Comparison of ENCODE assay signal across 9 cellular contexts in genomic region chr11:118153516-118153915, GRCh38. TPM values are rescaled to one million over a fixed set of nuclear protein-coding genes. Genes with fewer than 3 reads are reported as not detected.
DNase-seq lines count a peak whose midpoint lies in the region; ATAC-seq and TF ChIP-seq lines count a peak whose summit lies in the region.
"Had no signal": no experiment of that assay in that cellular context is flagged by ENCODE, and none has a peak within 500 bp of the region (broad histone marks: within the 10 kb centered on the region; RNA-seq: fewer than 3 reads in every experiment).

No MANE protein-coding gene starts in this region.

- peaks cover 89% of the 10 kb centered on the region for H3K27me3 Mint-ChIP-seq in activated CD4-positive, alpha-beta memory T cell treated with anti-CD3 and anti-CD28 coated beads, Interleukin-2, amount 10 ng/mL, durations not matched to agents 7 days and 5 days

- H4K20me1 ChIP-seq in MM.1S (ENCODE audit: insufficient read depth, low read length), result no peaks in the 10 kb centered on the region

- H3K4me1 ChIP-seq in right cardiac atrium (ENCODE audit: control insufficient read depth, insufficient read depth, low read length), result no peaks in the 10 kb centered on the region
- H3K4me1 ChIP-seq in gastrocnemius medialis, result peaks cover 51 to 57% of the 10 kb centered on the region in 2 donors
- H3K4me1 ChIP-seq in MM.1S (ENCODE audit: low read length), result no peaks in the 10 kb centered on the region

- no peaks in the 10 kb centered on the region for H3K36me3 Mint-ChIP-seq in activated CD4-positive, alpha-beta memory T cell treated with anti-CD3 and anti-CD28 coated beads, Interleukin-2, amount 10 ng/mL, durations not matched to agents 7 days and 5 days (ENCODE audit: low read depth)

- H3K4me2 ChIP-seq in MM.1S (ENCODE audit: low read depth, low read length), result no peak overlapping the region

- 36% methylated on average over 16 of the region's 16 CpGs for WGBS in right cardiac atrium

- TF ChIP-seq CTCF in gastrocnemius medialis (IDR thresholded peaks at IDR 0.05 in 4 of 5, conservative IDR thresholded peaks at IDR 0.05 in 1 of 5) (no peak), MM.1S (IDR thresholded peaks at IDR 0.05; ENCODE audit: low read length) (no peak)

- no peak overlapping the region for H2AFZ ChIP-seq in MM.1S (ENCODE audit: low read length)

- DNase-seq in H7 (peak; percentile 55), right cardiac atrium (no peak), gastrocnemius medialis (no peak), NCI-H1092 (lab: John Stamatoyannopoulos, UW) (no peak), MM.1S (no peak)
- DNase-seq in activated CD4-positive, alpha-beta memory T cell treated with anti-CD3 and anti-CD28 coated beads, Interleukin-2, amount 10 ng/mL, durations not matched to agents 7 days and 5 days, result no peak

- H3K79me2 ChIP-seq in MM.1S (ENCODE audit: low read length), result no peaks in the 10 kb centered on the region

- peak overlapping the region; percentile 35 for H3K4me3 Mint-ChIP-seq in activated CD4-positive, alpha-beta memory T cell treated with anti-CD3 and anti-CD28 coated beads, Interleukin-2, amount 10 ng/mL, durations not matched to agents 7 days and 5 days

- ATAC-seq in right cardiac atrium (no peak), gastrocnemius medialis (no peak), HG03139 (IDR thresholded peaks at IDR 0.05; ENCODE audit: unreplicated experiment) (no peak)

- no peaks in the 10 kb centered on the region for H3K9me3 ChIP-seq in right cardiac atrium (ENCODE audit: control insufficient read depth, low read length)
- no peaks in the 10 kb centered on the region for H3K9me3 ChIP-seq in gastrocnemius medialis
- no peaks in the 10 kb centered on the region for H3K9me3 ChIP-seq in MM.1S (replicated peaks; ENCODE audit: insufficient read depth, low read length)

- intact Hi-C loops in right cardiac atrium (cut with DNase I), result no loop called here
- intact Hi-C loops in gastrocnemius medialis (cut with DNase I; ENCODE audit: low total_unique reads), result no loop called here

- peaks cover 9% of the 10 kb centered on the region for H3K4me1 Mint-ChIP-seq in activated CD4-positive, alpha-beta memory T cell treated with anti-CD3 and anti-CD28 coated beads, Interleukin-2, amount 10 ng/mL, durations not matched to agents 7 days and 5 days

- POLR2A ChIA-PET in activated CD4-positive, alpha-beta memory T cell treated with anti-CD3 and anti-CD28 coated beads, Interleukin-2, amount 10 ng/mL, durations not matched to agents 7 days and 5 days (lab: Charles Lee), result interaction anchor here (1.0 to 1.3 kb wide), 2 partner anchors 14 to 17 kb away, joined by 4 read pairs; no protein-coding TSS in a partner anchor

- CTCF ChIA-PET in activated CD4-positive, alpha-beta memory T cell treated with anti-CD3 and anti-CD28 coated beads, Interleukin-2, amount 10 ng/mL, durations not matched to agents 7 days and 5 days (lab: Charles Lee), result interaction anchor here (0.7 to 3.2 kb wide), 3 partner anchors 18 to 136 kb away, joined by 3 to 12 read pairs (median 4); no protein-coding TSS in a partner anchor

- H3K9me2 ChIP-seq in MM.1S (replicated peaks; ENCODE audit: insufficient read depth, low read length), result no peaks in the 10 kb centered on the region

- TF ChIP-seq POLR2A in gastrocnemius medialis (IDR thresholded peaks at IDR 0.05), result no peak

- no peak overlapping the region for H3K27ac Mint-ChIP-seq in activated CD4-positive, alpha-beta memory T cell treated with anti-CD3 and anti-CD28 coated beads, Interleukin-2, amount 10 ng/mL, durations not matched to agents 7 days and 5 days

- H3K9ac ChIP-seq in MM.1S (ENCODE audit: low read length), result no peak overlapping the region

- H3K9me3 Mint-ChIP-seq in activated CD4-positive, alpha-beta memory T cell treated with anti-CD3 and anti-CD28 coated beads, Interleukin-2, amount 10 ng/mL, durations not matched to agents 7 days and 5 days, result no peaks in the 10 kb centered on the region

- H3K27me3 ChIP-seq in H7 (ENCODE audit: control insufficient read depth, insufficient read depth, low read length), result peaks cover 93% of the 10 kb centered on the region
- no peaks in the 10 kb centered on the region for H3K27me3 ChIP-seq in right cardiac atrium (ENCODE audit: control insufficient read depth, insufficient read depth)
- peaks cover 0 to 11% (median 0%) of the 10 kb centered on the region in 3 donors for H3K27me3 ChIP-seq in gastrocnemius medialis
- peaks cover 93% of the 10 kb centered on the region for H3K27me3 ChIP-seq in MM.1S (replicated peaks; ENCODE audit: insufficient read depth, low read length)

- H3K4me3 ChIP-seq in H7 (ENCODE audit: insufficient read depth, low read depth, low read length) (peak overlapping the region; percentile 57), right cardiac atrium (ENCODE audit: low read length) (peak overlapping the region; percentile 60), gastrocnemius medialis (peak overlapping the region; percentile 57 to 71 (median 66)), MM.1S (ENCODE audit: low read length) (no peak overlapping the region)

- H3K36me3 ChIP-seq in H7 (replicated peaks; ENCODE audit: control insufficient read depth, insufficient read depth, low read length), result no peaks in the 10 kb centered on the region
- H3K36me3 ChIP-seq in gastrocnemius medialis, result no peaks in the 10 kb centered on the region
- no peaks in the 10 kb centered on the region for H3K36me3 ChIP-seq in MM.1S (replicated peaks; ENCODE audit: insufficient read depth, low read length)

- in situ Hi-C loops in gastrocnemius medialis (cut with MboI; ENCODE audit: low sequenced_read_pairs in 4 of 4), result no loop called here

- H3F3A ChIP-seq in MM.1S (ENCODE audit: insufficient read depth, low read length), result no peaks in the 10 kb centered on the region

- H3K27ac ChIP-seq in right cardiac atrium (ENCODE audit: low read length) (no peak overlapping the region), gastrocnemius medialis (no peak overlapping the region), MM.1S (ENCODE audit: low read length) (no peak overlapping the region)

RNA-seq across cellular contexts. Expression of gene SCN4B, which starts 0.9 kb away (rescaled TPM):
- total RNA-seq in H7 (2014; rRNA removed; shearing (Covaris generic)), result 0.74 and 1.0 TPM in 2 replicates
- under 1 TPM in 1 of 2 experiments, not detected in 1; 0.28 TPM for total RNA-seq in activated CD4-positive, alpha-beta memory T cell treated with anti-CD3 and anti-CD28 coated beads, Interleukin-2, amount 10 ng/mL, durations not matched to agents 7 days and 5 days
- total RNA-seq in right cardiac atrium, result 1 to 10 TPM; 2.6 to 7.3 (median 6.0) TPM
- 9.0 TPM for polyA plus RNA-seq in right cardiac atrium
- 10 to 100 TPM in 1 of 4 donors, 1 to 10 TPM in 3; 3.5 to 16.3 (median 6.5) TPM for total RNA-seq in gastrocnemius medialis
- total RNA-seq: NCI-H460, SK-MEL-5 had no signal

RNA-seq across cellular contexts. Expression of gene SCN2B, which starts 22.9 kb away (rescaled TPM):
- total RNA-seq in H7 (2014; rRNA removed; shearing (Covaris generic)), result 0.03 and 0.07 TPM in 2 replicates
- not detected for total RNA-seq in activated CD4-positive, alpha-beta memory T cell treated with anti-CD3 and anti-CD28 coated beads, Interleukin-2, amount 10 ng/mL, durations not matched to agents 7 days and 5 days
- 10 to 100 TPM in 1 of 4 donors, 1 to 10 TPM in 3; 2.1 to 11.7 (median 5.5) TPM for total RNA-seq in right cardiac atrium
- polyA plus RNA-seq in right cardiac atrium, result 4.1 TPM
- 1 to 10 TPM in 1 of 4 donors, under 1 TPM in 2, not detected in 1; 0.10 to 1.9 (median 0.24) TPM for total RNA-seq in gastrocnemius medialis
- total RNA-seq: NCI-H460, SK-MEL-5 had no signal
